Comparison of ENCODE assay signal across 8 cellular contexts in the genomic region with DNA sequence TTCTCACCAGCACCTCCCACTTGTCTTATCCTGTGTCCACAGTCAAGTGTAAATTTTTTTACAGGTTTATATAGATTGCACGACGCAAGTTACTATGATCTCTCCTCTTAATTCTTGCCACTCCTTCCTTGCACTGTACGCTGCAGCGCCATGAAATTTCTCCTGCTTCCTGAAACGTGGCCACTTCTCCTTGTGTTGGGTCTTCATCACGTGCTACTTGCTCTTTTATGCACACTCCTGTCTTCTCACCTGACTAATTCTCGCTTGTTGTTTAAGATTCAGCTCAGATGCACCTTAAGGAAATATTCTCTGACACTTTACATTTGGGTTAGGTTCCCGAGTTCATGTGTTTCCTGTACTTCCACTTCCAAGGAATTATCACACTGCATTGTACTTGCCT.
"Had no signal": no experiment of that assay in that cellular context is flagged by ENCODE, and none has a peak within 500 bp of the region (broad histone marks: within the 10 kb centered on the region; RNA-seq: fewer than 3 reads in every experiment).

No MANE protein-coding gene starts in this region.

- H3K27ac ChIP-seq: HL-60, KMS-11 had no signal

- H3K4me3 ChIP-seq: K562 had no signal

- H3K27me3 Mint-ChIP-seq: IgD-negative memory B cell had no signal

- FAIRE-seq: HepG2, K562 had no signal

- H3K4me3 Mint-ChIP-seq: IgD-negative memory B cell had no signal

- H3K4me1 Mint-ChIP-seq: IgD-negative memory B cell had no signal

- H3K9ac ChIP-seq: KMS-11 had no signal

- H3K4me2 ChIP-seq: KMS-11 had no signal

- ATAC-seq: HepG2, K562 had no signal

- H3K27ac Mint-ChIP-seq: IgD-negative memory B cell had no signal

- DNase-seq: IMR-90, KBM-7, KG1 had no signal
